ENCODE assay signal across 15 cellular contexts in genomic region chr11:367956-368413, GRCh38. TPM values are rescaled to one million over a fixed set of nuclear protein-coding genes. Genes with fewer than 3 reads are reported as not detected.
DNase-seq lines count a peak whose midpoint lies in the region; ATAC-seq, FAIRE-seq and TF ChIP-seq lines count a peak whose summit lies in the region.
"Had no signal": no experiment of that assay in that cellular context is flagged by ENCODE, and none has a peak within 500 bp of the region (broad histone marks: within the 10 kb centered on the region; RNA-seq: fewer than 3 reads in every experiment).

No MANE protein-coding gene starts in this region.

- FAIRE-seq in H1 (lab: Jason Lieb, UNC) = no peak
- FAIRE-seq: frontal cortex had no signal

- H3K79me2 ChIP-seq in H1 (ENCODE audit: control insufficient read depth in 1 of 2, insufficient read depth in 2 of 2, low read length in 2 of 2) = peaks cover 0 to 15% of the 10 kb centered on the region in 2 experiments; a peak in 1 of 4 replicates
- no peaks in the 10 kb centered on the region for H3K79me2 ChIP-seq in osteoblast (ENCODE audit: insufficient read depth, low read length)

- H3K23me2 ChIP-seq in H1 (ENCODE audit: low read depth, low read length) = peaks cover 3% of the 10 kb centered on the region; the same call in 1 of the 2 replicates

- H2BK120ac ChIP-seq in H1 (replicated peaks; ENCODE audit: low read depth, low read length) = no peak overlapping the region

- H3K27ac ChIP-seq in H1 (ENCODE audit: low read depth, low read length) (no peak overlapping the region), osteoblast (ENCODE audit: low read depth, low read length) (no peak overlapping the region)
- H3K27ac ChIP-seq: HL-60, upper lobe of left lung had no signal

- H3K9me3 ChIP-seq in H1 (ENCODE audit: insufficient read depth in 2 of 2, low read depth in 1 of 2, low read length in 1 of 2) (peaks cover 0 to 4% of the 10 kb centered on the region in 2 experiments; a peak in 1 of 4 replicates), osteoblast (ENCODE audit: low read depth, low read length) (no peaks in the 10 kb centered on the region)
- H3K9me3 ChIP-seq: upper lobe of left lung had no signal

- peak overlapping the region; percentile 96; the same call in 1 of the 2 replicates for H2BK12ac ChIP-seq in H1 (ENCODE audit: low read depth, low read length)

- H4K8ac ChIP-seq in H1 (ENCODE audit: extremely low read depth, insufficient read depth, low read length) = no peak overlapping the region

- no peak overlapping the region for H3K18ac ChIP-seq in H1 (ENCODE audit: extremely low read depth, low read length)

- peak overlapping the region; percentile 83 for H3K4me3 Mint-ChIP-seq in activated CD4-positive, alpha-beta T cell treated with anti-CD3 and anti-CD28 coated beads, Interleukin-2, amount 10 ng/mL, durations not matched to agents 24 days and 14 days

- no peak overlapping the region for H3K9ac ChIP-seq in H1 (replicated peaks in 1 of 4; ENCODE audit: extremely low read depth in 1 of 4, low read depth in 3 of 4, low read length in 3 of 4)

- no peak overlapping the region for H3K14ac ChIP-seq in H1 (ENCODE audit: insufficient read length)

- H3K4me3 ChIP-seq in H1 (ENCODE audit: extremely low read depth in 1 of 4, insufficient read depth in 2 of 4, low read depth in 3 of 4, low read length in 4 of 4) (peak overlapping the region in 1 of 4 experiments; percentile 39; a peak in 2 of 8 replicates), osteoblast (ENCODE audit: insufficient read depth, low read length) (no peak overlapping the region)

- intact Hi-C loops in activated CD4-positive, alpha-beta T cell treated with anti-CD3 and anti-CD28 coated beads, Interleukin-2, amount 10 ng/mL, durations not matched to agents 24 days and 14 days (cut with micrococcal nuclease) = no loop called here

- H3K27ac Mint-ChIP-seq in activated CD4-positive, alpha-beta T cell treated with anti-CD3 and anti-CD28 coated beads, Interleukin-2, amount 10 ng/mL, durations not matched to agents 24 days and 14 days = no peak overlapping the region

- H3K9me3 Mint-ChIP-seq in activated CD4-positive, alpha-beta T cell treated with anti-CD3 and anti-CD28 coated beads, Interleukin-2, amount 10 ng/mL, durations not matched to agents 24 days and 14 days = no peaks in the 10 kb centered on the region

- H3K36me3 ChIP-seq in H1 (ENCODE audit: control insufficient read depth in 2 of 4, insufficient read depth in 4 of 4, low read length in 3 of 4) = peaks cover 3 to 9% (median 7%) of the 10 kb centered on the region in 4 experiments; a peak in 5 of 8 replicates
- H3K36me3 ChIP-seq in osteoblast (ENCODE audit: insufficient read depth, low read length) = no peaks in the 10 kb centered on the region
- H3K36me3 ChIP-seq: upper lobe of left lung had no signal

- H3K23ac ChIP-seq in H1 (ENCODE audit: insufficient read length) = no peak overlapping the region

- no peak overlapping the region; the same call in 1 of the 2 replicates for H2BK15ac ChIP-seq in H1 (ENCODE audit: low read length)

- H3K4me1 ChIP-seq in H1 (replicated peaks in 1 of 4; ENCODE audit: control insufficient read depth in 3 of 4, insufficient read depth in 4 of 4, low read length in 3 of 4) = peaks cover 0 to 12% (median 7%) of the 10 kb centered on the region in 4 experiments; a peak in 6 of 7 replicates
- no peaks in the 10 kb centered on the region for H3K4me1 ChIP-seq in osteoblast (ENCODE audit: insufficient read depth, low read length)

- peaks cover 7% of the 10 kb centered on the region for H3K79me1 ChIP-seq in H1 (ENCODE audit: low read depth, low read length)

- H3K4me2 ChIP-seq in H1 (ENCODE audit: insufficient read depth in 1 of 2, low read depth in 2 of 2, low read length in 2 of 2) = peak overlapping the region; percentile 41 to 62
- H3K4me2 ChIP-seq in osteoblast (ENCODE audit: insufficient read depth, low read length) = no peak overlapping the region

- 0 out of 2 replicates have a peak overlapping the region, but pooled peaks have one; percentile 18 for H2BK20ac ChIP-seq in H1 (ENCODE audit: low read length)

- peaks cover 42% of the 10 kb centered on the region for H3K27me3 Mint-ChIP-seq in activated CD4-positive, alpha-beta T cell treated with anti-CD3 and anti-CD28 coated beads, Interleukin-2, amount 10 ng/mL, durations not matched to agents 24 days and 14 days

- ATAC-seq in HG02642 (IDR thresholded peaks at IDR 0.05; ENCODE audit: poor library complexity, unreplicated experiment) = no peak

- WGBS in H1 (ENCODE audit: extremely low coverage in 1 of 2, insufficient coverage in 1 of 2, insufficient read length in 1 of 2, insufficient replicate concordance in 2 of 2, low coverage in 1 of 2, low lambda C conversion rate in 2 of 2, missing lambda C conversion rate in 1 of 2), 2 experiments = 66% methylated on average over 6 of the region's 7 CpGs; no CpG with 5 or more reads in 1 of the 2 experiments

- 0 out of 2 replicates have a peak overlapping the region, but pooled peaks have one; percentile 52 for H2BK5ac ChIP-seq in H1 (ENCODE audit: low read depth, low read length)

- no peak for TF ChIP-seq EP300 in H1 (IDR thresholded peaks at IDR 0.05; ENCODE audit: borderline replicate concordance in 1 of 2, low read depth in 2 of 2, low read length in 2 of 2)

- CTCF ChIA-PET in H1 (lab: Charles Lee; ENCODE audit: partially characterized antibody) = interaction anchor here (0.7 to 13.4 kb wide), 11 partner anchors 22 to 391 kb away, joined by 3 to 212 read pairs (median 4); partner anchors contain the start of genes BET1L and RIC8A

- H3K56ac ChIP-seq in H1 (replicated peaks; ENCODE audit: insufficient read length, low read depth, low read length) = no peak overlapping the region

- H4K20me1 ChIP-seq in H1 (replicated peaks in 1 of 2; ENCODE audit: control insufficient read depth in 1 of 2, insufficient read depth in 2 of 2, low read length in 2 of 2) (peaks cover 0 to 2% of the 10 kb centered on the region in 2 experiments), osteoblast (ENCODE audit: insufficient read depth, low read length) (no peaks in the 10 kb centered on the region)

- TF ChIP-seq CTCF in H1 (IDR thresholded peaks at IDR 0.05; ENCODE audit: control extremely low read depth in 1 of 3, insufficient read depth in 1 of 3, low read depth in 1 of 3, low read length in 3 of 3) (no peak), osteoblast (IDR thresholded peaks at IDR 0.05; ENCODE audit: extremely low read depth, low read depth, low read length) (no peak)

- H3K36me3 Mint-ChIP-seq in activated CD4-positive, alpha-beta T cell treated with anti-CD3 and anti-CD28 coated beads, Interleukin-2, amount 10 ng/mL, durations not matched to agents 24 days and 14 days (ENCODE audit: low read depth) = peaks cover 3% of the 10 kb centered on the region

- TF ChIP-seq POLR2A in H1 (IDR thresholded peaks at IDR 0.05; ENCODE audit: control extremely low read depth in 1 of 2, low read depth in 2 of 2, low read length in 2 of 2) = no peak

- POLR2A ChIA-PET in H1 (lab: Charles Lee; ENCODE audit: partially characterized antibody) = interaction anchor here (0.7 to 3.4 kb wide), 29 partner anchors 10 to 467 kb away, joined by 3 to 16 read pairs (median 4); partner anchors contain the start of genes PGGHG and PTDSS2

- no peak for TF ChIP-seq RAD21 in H1 (IDR thresholded peaks at IDR 0.05 in 1 of 2, conservative IDR thresholded peaks at IDR 0.05 in 1 of 2; ENCODE audit: low read depth in 2 of 2, low read length in 2 of 2)

- peaks cover 7% of the 10 kb centered on the region for H3K4me1 Mint-ChIP-seq in activated CD4-positive, alpha-beta T cell treated with anti-CD3 and anti-CD28 coated beads, Interleukin-2, amount 10 ng/mL, durations not matched to agents 24 days and 14 days

- no peak overlapping the region for H3K4ac ChIP-seq in H1 (replicated peaks; ENCODE audit: insufficient read length, low read depth, low read length)

- H4K5ac ChIP-seq in H1 (ENCODE audit: insufficient read length, low read depth, low read length) = no peak overlapping the region

- H2AFZ ChIP-seq in H1 (ENCODE audit: low read length) = no peak overlapping the region
- H2AFZ ChIP-seq in osteoblast (ENCODE audit: low read length) = no peak overlapping the region

- H4K91ac ChIP-seq in H1 (replicated peaks; ENCODE audit: insufficient read length, low read length) = peak overlapping the region; percentile 4

- DNase-seq in activated CD4-positive, alpha-beta T cell treated with anti-CD3 and anti-CD28 coated beads, Interleukin-2, amount 10 ng/mL, durations not matched to agents 24 days and 14 days = no peak
- DNase-seq in activated CD4-positive, alpha-beta T cell treated with anti-CD3 and anti-CD28 coated beads for 48 hours = no peak
- DNase-seq in NAMALWA (ENCODE audit: low spot score) (peak; percentile 62), H1 (ENCODE audit: low read depth in 1 of 2, low spot score in 2 of 2) (no peak), osteoblast (ENCODE audit: insufficient read length, low spot score, missing footprints) (peak; percentile 83), SW 1271 (lab: John Stamatoyannopoulos, UW) (no peak), epidermal melanocyte (ENCODE audit: insufficient read length, low spot score) (no peak)
- DNase-seq: DMS79 treated with DMSO at 0.1 percent for 48 hours; effector CD8-positive, alpha-beta T cell; stimulated activated CD4-positive, alpha-beta T cell treated with anti-CD3 and anti-CD28 coated beads, Interleukin-12 subunit alpha, Interleukin-12 subunit beta, amount 100 ng/mL, for 4 hours had no signal

- peaks cover 0 to 5% (median 2%) of the 10 kb centered on the region in 4 experiments; a peak in 1 of 7 replicates for H3K27me3 ChIP-seq in H1 (replicated peaks in 1 of 4; ENCODE audit: control insufficient read depth in 3 of 4, extremely low read depth in 1 of 4, insufficient read depth in 3 of 4, low read length in 3 of 4)
- peaks cover 47% of the 10 kb centered on the region for H3K27me3 ChIP-seq in osteoblast (ENCODE audit: insufficient read depth, low read length)

- H2AK5ac ChIP-seq in H1 (ENCODE audit: low read depth, low read length) = 0 out of 2 replicates have a peak overlapping the region, but pooled peaks have one; percentile 57

RNA-seq across cellular contexts. Expression of gene B4GALNT4, which starts 1.3 kb away (rescaled TPM):
- total RNA-seq in activated CD4-positive, alpha-beta T cell treated with anti-CD3 and anti-CD28 coated beads, Interleukin-2, amount 10 ng/mL, durations not matched to agents 24 days and 14 days = 3.9 and 4.1 TPM in 2 replicates
- total RNA-seq in H1 (2021; fragmentation: NEBNext Ultra II Directional; extraction: Animal tissue kit (Norgen Biotek cat#: 25700)) = 76.3 and 89.0 TPM in 2 replicates
- 40.9 and 69.4 TPM in 2 replicates for polyA plus RNA-seq in H1 (2011; rRNA removed)
- 62.2 TPM for polyA plus RNA-seq in H1 (2011; cell fraction: cytosol; rRNA removed)
- 329 TPM for polyA plus RNA-seq in H1 (2011; cell fraction: nucleus; rRNA removed)
- 55.4 to 118 TPM (median 90.1 TPM) in 4 replicates for polyA plus RNA-seq in H1 (2012, experiment 1 of 2)
- polyA plus RNA-seq in H1 (2012, experiment 2 of 2) = 69.9 TPM
- polyA plus RNA-seq in H1 (2013, experiment 1 of 2) = 55.2 TPM
- 48.0 TPM for polyA plus RNA-seq in H1 (2013, experiment 2 of 2)
- 6.4 and 7.0 TPM in 2 replicates for polyA minus RNA-seq in H1 (2011; rRNA and poly(A)+ RNA removed)
- polyA minus RNA-seq in H1 (2011; cell fraction: cytosol; rRNA and poly(A)+ RNA removed) = 19.7 TPM
- 37.0 TPM for polyA minus RNA-seq in H1 (2011; cell fraction: nucleus; rRNA and poly(A)+ RNA removed)
- total RNA-seq in osteoblast = 0.88 and 2.2 TPM in 2 replicates

RNA-seq across cellular contexts. Expression of gene PKP3, which starts 26.0 kb away (rescaled TPM):
- not detected in 2 replicates for total RNA-seq in activated CD4-positive, alpha-beta T cell treated with anti-CD3 and anti-CD28 coated beads, Interleukin-2, amount 10 ng/mL, durations not matched to agents 24 days and 14 days
- 28.5 and 28.7 TPM in 2 replicates for total RNA-seq in H1 (2021; fragmentation: NEBNext Ultra II Directional; extraction: Animal tissue kit (Norgen Biotek cat#: 25700))
- 16.7 and 28.0 TPM in 2 replicates for polyA plus RNA-seq in H1 (2011; rRNA removed)
- 25.0 TPM for polyA plus RNA-seq in H1 (2011; cell fraction: cytosol; rRNA removed)
- polyA plus RNA-seq in H1 (2011; cell fraction: nucleus; rRNA removed) = 35.4 TPM
- polyA plus RNA-seq in H1 (2012, experiment 1 of 2) = 10.9 to 22.0 TPM (median 18.8 TPM) in 4 replicates
- polyA plus RNA-seq in H1 (2012, experiment 2 of 2) = 14.5 TPM
- 11.0 TPM for polyA plus RNA-seq in H1 (2013, experiment 1 of 2)
- polyA plus RNA-seq in H1 (2013, experiment 2 of 2) = 12.3 TPM
- 11.3 and 13.9 TPM in 2 replicates for polyA minus RNA-seq in H1 (2011; rRNA and poly(A)+ RNA removed)
- polyA minus RNA-seq in H1 (2011; cell fraction: cytosol; rRNA and poly(A)+ RNA removed) = 33.5 TPM
- polyA minus RNA-seq in H1 (2011; cell fraction: nucleus; rRNA and poly(A)+ RNA removed) = 11.1 TPM
- 0.88 and 2.5 TPM in 2 replicates for total RNA-seq in osteoblast
- total RNA-seq: frontal cortex; T-helper 2 cell treated with Interferon-gamma antibody and Interleukin-4, amounts not matched to agents 100 ng/mL and 5 ng/mL, for 36 hours had no signal

RNA-seq across cellular contexts. Expression of gene SIGIRR, which starts 46.8 kb away (rescaled TPM):
- total RNA-seq in activated CD4-positive, alpha-beta T cell treated with anti-CD3 and anti-CD28 coated beads, Interleukin-2, amount 10 ng/mL, durations not matched to agents 24 days and 14 days = 40.7 and 42.7 TPM in 2 replicates
- total RNA-seq in H1 (2021; fragmentation: NEBNext Ultra II Directional; extraction: Animal tissue kit (Norgen Biotek cat#: 25700)) = 66.3 and 68.9 TPM in 2 replicates
- 55.2 and 94.2 TPM in 2 replicates for polyA plus RNA-seq in H1 (2011; rRNA removed)
- polyA plus RNA-seq in H1 (2011; cell fraction: cytosol; rRNA removed) = 57.0 TPM
- 133 TPM for polyA plus RNA-seq in H1 (2011; cell fraction: nucleus; rRNA removed)
- 35.4 to 56.4 TPM (median 48.3 TPM) in 4 replicates for polyA plus RNA-seq in H1 (2012, experiment 1 of 2)
- 55.4 TPM for polyA plus RNA-seq in H1 (2012, experiment 2 of 2)
- polyA plus RNA-seq in H1 (2013, experiment 1 of 2) = 51.9 TPM
- polyA plus RNA-seq in H1 (2013, experiment 2 of 2) = 52.5 TPM
- 13.0 and 16.6 TPM in 2 replicates for polyA minus RNA-seq in H1 (2011; rRNA and poly(A)+ RNA removed)
- polyA minus RNA-seq in H1 (2011; cell fraction: cytosol; rRNA and poly(A)+ RNA removed) = 26.2 TPM
- 24.8 TPM for polyA minus RNA-seq in H1 (2011; cell fraction: nucleus; rRNA and poly(A)+ RNA removed)
- total RNA-seq in osteoblast = 10.9 and 14.5 TPM in 2 replicates

RNA-seq across cellular contexts. Expression of gene IFITM3, which starts 47.3 kb away (rescaled TPM):
- 5.0 and 6.0 TPM in 2 replicates for total RNA-seq in activated CD4-positive, alpha-beta T cell treated with anti-CD3 and anti-CD28 coated beads, Interleukin-2, amount 10 ng/mL, durations not matched to agents 24 days and 14 days
- 230 and 238 TPM in 2 replicates for total RNA-seq in H1 (2021; fragmentation: NEBNext Ultra II Directional; extraction: Animal tissue kit (Norgen Biotek cat#: 25700))
- 666 and 779 TPM in 2 replicates for polyA plus RNA-seq in H1 (2011; rRNA removed)
- 365 TPM for polyA plus RNA-seq in H1 (2011; cell fraction: cytosol; rRNA removed)
- 320 TPM for polyA plus RNA-seq in H1 (2011; cell fraction: nucleus; rRNA removed)
- polyA plus RNA-seq in H1 (2012, experiment 1 of 2) = 512 to 625 TPM (median 570 TPM) in 4 replicates
- polyA plus RNA-seq in H1 (2012, experiment 2 of 2) = 529 TPM
- 497 TPM for polyA plus RNA-seq in H1 (2013, experiment 1 of 2)
- polyA plus RNA-seq in H1 (2013, experiment 2 of 2) = 568 TPM
- polyA minus RNA-seq in H1 (2011; rRNA and poly(A)+ RNA removed) = 133 and 217 TPM in 2 replicates
- 219 TPM for polyA minus RNA-seq in H1 (2011; cell fraction: cytosol; rRNA and poly(A)+ RNA removed)
- polyA minus RNA-seq in H1 (2011; cell fraction: nucleus; rRNA and poly(A)+ RNA removed) = 99.5 TPM
- 98.4 and 116 TPM in 2 replicates for total RNA-seq in osteoblast

RNA-seq across cellular contexts. Expression of gene IFITM1, which starts 54.1 kb away (rescaled TPM):
- 241 and 256 TPM in 2 replicates for total RNA-seq in activated CD4-positive, alpha-beta T cell treated with anti-CD3 and anti-CD28 coated beads, Interleukin-2, amount 10 ng/mL, durations not matched to agents 24 days and 14 days
- 394 and 417 TPM in 2 replicates for total RNA-seq in H1 (2021; fragmentation: NEBNext Ultra II Directional; extraction: Animal tissue kit (Norgen Biotek cat#: 25700))
- polyA plus RNA-seq in H1 (2011; rRNA removed) = 1,464 and 1,887 TPM in 2 replicates
- polyA plus RNA-seq in H1 (2011; cell fraction: cytosol; rRNA removed) = 1,079 TPM
- 974 TPM for polyA plus RNA-seq in H1 (2011; cell fraction: nucleus; rRNA removed)
- 247 to 559 TPM (median 446 TPM) in 4 replicates for polyA plus RNA-seq in H1 (2012, experiment 1 of 2)
- polyA plus RNA-seq in H1 (2012, experiment 2 of 2) = 534 TPM
- 788 TPM for polyA plus RNA-seq in H1 (2013, experiment 1 of 2)
- polyA plus RNA-seq in H1 (2013, experiment 2 of 2) = 902 TPM
- 336 and 605 TPM in 2 replicates for polyA minus RNA-seq in H1 (2011; rRNA and poly(A)+ RNA removed)
- polyA minus RNA-seq in H1 (2011; cell fraction: cytosol; rRNA and poly(A)+ RNA removed) = 285 TPM
- polyA minus RNA-seq in H1 (2011; cell fraction: nucleus; rRNA and poly(A)+ RNA removed) = 204 TPM
- 48.6 and 64.4 TPM in 2 replicates for total RNA-seq in osteoblast

Comparison
In these comparisons a context has a peak if more than half of its experiments do, and no peak if none do; other contexts are left out.
1. DNase-seq: peak in NAMALWA (single experiment) and osteoblast (single experiment); none in activated CD4-positive, alpha-beta T cell treated with anti-CD3 and anti-CD28 coated beads, Interleukin-2, amount 10 ng/mL, durations not matched to agents 24 days and 14 days (single experiment), activated CD4-positive, alpha-beta T cell treated with anti-CD3 and anti-CD28 coated beads for 48 hours (single experiment), H1 (0 of 2), SW 1271 (0 of 2) and epidermal melanocyte (single experiment).
2. RNA of gene B4GALNT4, which starts 1.3 kb away (total RNA-seq): 76.3 to 89.0 TPM in H1; 3.9 to 4.1 TPM in activated CD4-positive, alpha-beta T cell treated with anti-CD3 and anti-CD28 coated beads, Interleukin-2, amount 10 ng/mL, durations not matched to agents 24 days and 14 days and 0.88 to 2.2 TPM in osteoblast; every median in the first group is over 10 times any median in the second.